Comparison of ENCODE assay signal across 19 cellular contexts in the genomic region with DNA sequence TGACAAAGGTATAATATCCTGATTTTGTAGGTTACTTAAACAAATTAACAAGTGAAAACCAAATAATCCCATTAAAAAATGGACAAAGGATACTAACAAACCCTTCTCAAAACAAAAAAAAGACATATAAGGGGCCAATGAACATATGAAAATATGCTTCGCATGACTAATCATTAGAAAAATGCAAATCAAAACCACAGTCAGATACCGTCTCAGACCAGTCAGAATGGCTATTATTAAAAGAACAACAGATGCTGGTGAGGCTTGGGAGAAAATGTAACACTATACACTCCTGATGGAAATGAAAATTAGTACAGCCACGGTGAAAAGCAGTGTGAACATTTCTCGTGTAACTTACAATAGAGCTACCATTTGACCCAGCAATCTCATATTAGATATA.
DNase-seq lines count a peak whose midpoint lies in the region; TF ChIP-seq lines count a peak whose summit lies in the region.
"Had no signal": no experiment of that assay in that cellular context is flagged by ENCODE, and none has a peak within 500 bp of the region (broad histone marks: within the 10 kb centered on the region; RNA-seq: fewer than 3 reads in every experiment).

No MANE protein-coding gene starts in this region.

- H2AFZ ChIP-seq in fibroblast of lung (ENCODE audit: low read length) = no peak overlapping the region
- H2AFZ ChIP-seq: hepatocyte had no signal

- peaks cover 8% of the 10 kb centered on the region for H3K4me1 ChIP-seq in SJCRH30
- H3K4me1 ChIP-seq in fibroblast of lung (ENCODE audit: control insufficient read depth, extremely low read depth, insufficient read depth, low read length) = no peaks in the 10 kb centered on the region
- H3K4me1 ChIP-seq: spleen had no signal

- H3K4me2 ChIP-seq in fibroblast of lung (ENCODE audit: extremely low read depth, insufficient read depth, low read length) = no peak overlapping the region
- H3K4me2 ChIP-seq: hepatocyte had no signal

- H3K9ac ChIP-seq in fibroblast of lung (ENCODE audit: insufficient read depth, low read length) = no peak overlapping the region

- H3K9me3 ChIP-seq in SJCRH30 (replicated peaks) (no peaks in the 10 kb centered on the region), fibroblast of lung (ENCODE audit: control insufficient read depth, insufficient read depth, low read depth, low read length) (no peaks in the 10 kb centered on the region)

- no peaks in the 10 kb centered on the region for H3K79me2 ChIP-seq in fibroblast of lung (ENCODE audit: control insufficient read depth, insufficient read depth, low read length)
- H3K79me2 ChIP-seq: hepatocyte had no signal

- DNase-seq in HT1080 (ENCODE audit: low read depth) = peak; percentile 76
- peak in 1 of 2 experiments; percentile 56 for DNase-seq in SJCRH30
- peak; percentile 12 to 82 for DNase-seq in fibroblast of lung (ENCODE audit: low read depth in 2 of 2)
- DNase-seq in retinal pigment epithelial cell (ENCODE audit: low read depth) = peak; percentile 23
- no peak for DNase-seq in cortex of kidney (lab: John Stamatoyannopoulos, UW)
- DNase-seq in NCI-H446 (lab: John Stamatoyannopoulos, UW) = no peak
- no peak for DNase-seq in GM19240 (ENCODE audit: insufficient read length, low spot score)
- no peak for DNase-seq in NCI-H2081 (lab: John Stamatoyannopoulos, UW)
- DNase-seq: activated CD4-positive, alpha-beta T cell treated with anti-CD3 and anti-CD28 coated beads, Interleukin-2, amount 50 U/mL, for 4 hours; activated naive CD4-positive, alpha-beta T cell treated with anti-CD3 and anti-CD28 coated beads, Interleukin-2, amount 50 U/mL, for 16 hours; activated T-cell treated with anti-CD3 and anti-CD28 coated beads, Interleukin-2, amount 50 U/mL, for 24 hours; DND-41; mesendoderm; NCI-H187; NCI-H510A; SHP77; spleen; T-helper 1 cell had no signal

- H3K4me3 ChIP-seq in SJCRH30 (no peak overlapping the region), fibroblast of lung (replicated peaks in 1 of 4; ENCODE audit: control extremely low read depth in 1 of 4, insufficient read depth in 1 of 4, low read depth in 3 of 4, low read length in 4 of 4) (no peak overlapping the region), retinal pigment epithelial cell (ENCODE audit: low read length) (no peak overlapping the region)
- H3K4me3 ChIP-seq: hepatocyte, spleen had no signal

- no peaks in the 10 kb centered on the region for H4K20me1 ChIP-seq in fibroblast of lung (ENCODE audit: control insufficient read depth, extremely low read depth, insufficient read depth, low read length)

- TF ChIP-seq CTCF in fibroblast of lung (conservative IDR thresholded peaks at IDR 0.05 in 1 of 2, IDR thresholded peaks at IDR 0.05 in 1 of 2; ENCODE audit: low read depth in 1 of 2, low read length in 2 of 2) = no peak
- TF ChIP-seq CTCF in retinal pigment epithelial cell (conservative IDR thresholded peaks at IDR 0.05; ENCODE audit: low read depth, low read length) = no peak

- H3K36me3 ChIP-seq in SJCRH30 (no peaks in the 10 kb centered on the region), fibroblast of lung (ENCODE audit: control insufficient read depth, insufficient read depth, low read length) (no peaks in the 10 kb centered on the region)
- H3K36me3 ChIP-seq: spleen had no signal

- H3K27me3 ChIP-seq in SJCRH30 (no peaks in the 10 kb centered on the region), fibroblast of lung (ENCODE audit: control insufficient read depth, insufficient read depth, low read length) (no peaks in the 10 kb centered on the region)
- H3K27me3 ChIP-seq: hepatocyte, spleen had no signal

- H3K27ac ChIP-seq in SJCRH30 (peak overlapping the region; percentile 60), fibroblast of lung (ENCODE audit: insufficient read depth, low read length) (no peak overlapping the region)
- H3K27ac ChIP-seq: hepatocyte, spleen had no signal

Comparison
In these comparisons a context has a peak if more than half of its experiments do, and no peak if none do; other contexts are left out.
1. DNase-seq: peak in HT1080 (single experiment), fibroblast of lung (2 of 2) and retinal pigment epithelial cell (single experiment); none in cortex of kidney (single experiment), NCI-H446 (0 of 2), GM19240 (single experiment) and NCI-H2081 (0 of 2).